Comparison of ENCODE assay signal across 24 cellular contexts in genomic region chr6:77183447-77183846, GRCh38.
"Had no signal": no experiment of that assay in that cellular context is flagged by ENCODE, and none has a peak within 500 bp of the region (broad histone marks: within the 10 kb centered on the region; RNA-seq: fewer than 3 reads in every experiment).

No MANE protein-coding gene starts in this region.

- FAIRE-seq: endothelial cell of umbilical vein, frontal cortex, kidney had no signal

- H3K27me3 ChIP-seq: dorsolateral prefrontal cortex, esophagus muscularis mucosa, foreskin keratinocyte, gastroesophageal sphincter, heart left ventricle, hepatocyte had no signal

- H3K27ac Mint-ChIP-seq: immature natural killer cell, mesothelial cell of epicardium had no signal

- DNase-seq: dermis blood vessel endothelial cell; dorsolateral prefrontal cortex; effector CD4-positive, alpha-beta T cell; effector memory CD4-positive, alpha-beta T cell; foreskin keratinocyte; heart left ventricle; hypothalamus; immature natural killer cell; islet precursor cell; kidney glomerular epithelial cell; left colon; left ventricle myocardium inferior; lower lobe of right lung; mesenchymal stem cell; mucosa of descending colon had no signal

- H3K4me1 ChIP-seq: esophagus muscularis mucosa, gastroesophageal sphincter, heart left ventricle, left ventricle myocardium inferior, lower lobe of right lung had no signal

- H3K4me3 ChIP-seq: coronary artery, dorsolateral prefrontal cortex, esophagus muscularis mucosa, gastroesophageal sphincter, heart left ventricle, hepatocyte, left ventricle myocardium inferior, lower lobe of right lung, mucosa of descending colon had no signal

- H3K36me3 ChIP-seq: esophagus muscularis mucosa, gastroesophageal sphincter, heart left ventricle, left ventricle myocardium inferior, lower lobe of right lung had no signal

- H3K27ac ChIP-seq: coronary artery, dorsolateral prefrontal cortex, esophagus muscularis mucosa, foreskin keratinocyte, gastroesophageal sphincter, heart left ventricle, hepatocyte, left ventricle myocardium inferior, lower lobe of right lung had no signal

- H2AFZ ChIP-seq: hepatocyte had no signal

- ATAC-seq: foreskin keratinocyte, gastroesophageal sphincter, heart left ventricle, left colon, left lobe of liver, lower lobe of right lung, mucosa of descending colon had no signal

- H3K4me2 ChIP-seq: hepatocyte had no signal

- H3K4me3 Mint-ChIP-seq: immature natural killer cell, mesothelial cell of epicardium had no signal

- H3K4me1 Mint-ChIP-seq: immature natural killer cell, mesothelial cell of epicardium had no signal

- H3K79me2 ChIP-seq: hepatocyte had no signal
